In genomic region chr4:73860175-73860574, GRCh38 we compare ENCODE assay signal across 19 cellular contexts. TPM values are rescaled to one million over a fixed set of nuclear protein-coding genes. Genes with fewer than 3 reads are reported as not detected.
DNase-seq lines count a peak whose midpoint lies in the region; ATAC-seq, FAIRE-seq and TF ChIP-seq lines count a peak whose summit lies in the region.
"Had no signal": no experiment of that assay in that cellular context is flagged by ENCODE, and none has a peak within 500 bp of the region (broad histone marks: within the 10 kb centered on the region; RNA-seq: fewer than 3 reads in every experiment).

No MANE protein-coding gene starts in this region.

- H3K27ac Mint-ChIP-seq in osteocyte (ENCODE audit: unreplicated experiment): peak overlapping the region; percentile 75
- H3K27ac Mint-ChIP-seq in activated T-cell treated with anti-CD3 and anti-CD28 coated beads, Interleukin-2, amount 50 U/mL, for 24 hours: no peak overlapping the region
- H3K27ac Mint-ChIP-seq: CD8-positive, alpha-beta memory T cell had no signal

- H3K9ac ChIP-seq in kidney (ENCODE audit: low read length in 2 of 2): no peak overlapping the region
- H3K9ac ChIP-seq: BLaER1 had no signal

- no peaks in the 10 kb centered on the region for H3K27me3 Mint-ChIP-seq in osteocyte (ENCODE audit: unreplicated experiment)
- H3K27me3 Mint-ChIP-seq in activated T-cell treated with anti-CD3 and anti-CD28 coated beads, Interleukin-2, amount 50 U/mL, for 24 hours: peaks cover 2% of the 10 kb centered on the region

- TF ChIP-seq CTCF in left ventricle myocardium inferior (IDR thresholded peaks at IDR 0.05; ENCODE audit: borderline replicate concordance) (no peak), kidney (IDR thresholded peaks at IDR 0.05; ENCODE audit: borderline replicate concordance, extremely low read depth, insufficient read depth) (no peak), osteocyte (IDR thresholded peaks at IDR 0.05) (no peak)

- ATAC-seq in right cardiac atrium: no peak
- no peak for ATAC-seq in GM19467 (IDR thresholded peaks at IDR 0.05; ENCODE audit: unreplicated experiment)
- ATAC-seq in HG02840 (IDR thresholded peaks at IDR 0.05; ENCODE audit: low FRiP score, unreplicated experiment): no peak
- ATAC-seq in HG03520 (IDR thresholded peaks at IDR 0.05; ENCODE audit: unreplicated experiment): no peak
- ATAC-seq: HepG2 had no signal

- peaks cover 66% of the 10 kb centered on the region for H3K4me1 Mint-ChIP-seq in osteocyte (ENCODE audit: unreplicated experiment)
- no peaks in the 10 kb centered on the region for H3K4me1 Mint-ChIP-seq in activated T-cell treated with anti-CD3 and anti-CD28 coated beads, Interleukin-2, amount 50 U/mL, for 24 hours (ENCODE audit: low read depth)
- H3K4me1 Mint-ChIP-seq: CD8-positive, alpha-beta memory T cell had no signal

- no peaks in the 10 kb centered on the region for H3K9me3 ChIP-seq in left ventricle myocardium inferior (replicated peaks)
- no peaks in the 10 kb centered on the region for H3K9me3 ChIP-seq in right cardiac atrium (ENCODE audit: control insufficient read depth, low read length)
- peaks cover 0 to 6% of the 10 kb centered on the region in 2 donors for H3K9me3 ChIP-seq in kidney (ENCODE audit: control insufficient read depth in 1 of 2, low read length in 2 of 2)
- H3K9me3 ChIP-seq: BLaER1, HAP-1 had no signal

- H3K27ac ChIP-seq in left ventricle myocardium inferior (replicated peaks) (peak overlapping the region; percentile 42), right cardiac atrium (ENCODE audit: low read length) (no peak overlapping the region), kidney (ENCODE audit: low read depth in 2 of 2, low read length in 2 of 2) (no peak overlapping the region)
- H3K27ac ChIP-seq: 22Rv1, BLaER1 had no signal

- H3K4me3 Mint-ChIP-seq in osteocyte (ENCODE audit: unreplicated experiment): no peak overlapping the region
- no peak overlapping the region for H3K4me3 Mint-ChIP-seq in activated T-cell treated with anti-CD3 and anti-CD28 coated beads, Interleukin-2, amount 50 U/mL, for 24 hours
- H3K4me3 Mint-ChIP-seq: CD8-positive, alpha-beta memory T cell had no signal

- intact Hi-C loops in left ventricle myocardium inferior (cut with micrococcal nuclease) (no loop called here), right cardiac atrium (cut with DNase I) (no loop called here), kidney (cut with DNase I) (no loop called here)

- 43% methylated on average over 4 of the region's 4 CpGs for WGBS in right cardiac atrium

- no peak for DNase-seq in left ventricle myocardium inferior
- no peak for DNase-seq in right cardiac atrium
- no peak for DNase-seq in kidney
- no peak for DNase-seq in osteocyte (ENCODE audit: extremely low spot score, unreplicated experiment)
- no peak for DNase-seq in activated T-cell treated with anti-CD3 and anti-CD28 coated beads, Interleukin-2, amount 50 U/mL, for 24 hours
- DNase-seq: AML-193; CD8-positive, alpha-beta memory T cell; DMS53; GF-D8 had no signal

- no peaks in the 10 kb centered on the region for H3K36me3 Mint-ChIP-seq in osteocyte (ENCODE audit: unreplicated experiment)
- no peaks in the 10 kb centered on the region for H3K36me3 Mint-ChIP-seq in activated T-cell treated with anti-CD3 and anti-CD28 coated beads, Interleukin-2, amount 50 U/mL, for 24 hours (ENCODE audit: low read depth)
- H3K36me3 Mint-ChIP-seq: CD8-positive, alpha-beta memory T cell had no signal

- no peaks in the 10 kb centered on the region for H3K9me3 Mint-ChIP-seq in osteocyte (ENCODE audit: unreplicated experiment)
- no peaks in the 10 kb centered on the region for H3K9me3 Mint-ChIP-seq in activated T-cell treated with anti-CD3 and anti-CD28 coated beads, Interleukin-2, amount 50 U/mL, for 24 hours
- H3K9me3 Mint-ChIP-seq: CD8-positive, alpha-beta memory T cell had no signal

- H3K27me3 ChIP-seq in left ventricle myocardium inferior (ENCODE audit: low read depth): peaks cover 3% of the 10 kb centered on the region
- H3K27me3 ChIP-seq in right cardiac atrium (ENCODE audit: control insufficient read depth, insufficient read depth): no peaks in the 10 kb centered on the region
- H3K27me3 ChIP-seq: BLaER1 had no signal

- H3K4me1 ChIP-seq in left ventricle myocardium inferior (no peaks in the 10 kb centered on the region), right cardiac atrium (ENCODE audit: control insufficient read depth, insufficient read depth, low read length) (no peaks in the 10 kb centered on the region), kidney (ENCODE audit: control insufficient read depth in 1 of 2, insufficient read depth in 1 of 2, low read depth in 1 of 2, low read length in 2 of 2) (peaks cover 0 to 3% of the 10 kb centered on the region in 2 donors)
- H3K4me1 ChIP-seq: BLaER1, HAP-1 had no signal

- H3K4me3 ChIP-seq in left ventricle myocardium inferior (no peak overlapping the region), right cardiac atrium (ENCODE audit: low read length) (no peak overlapping the region), kidney (ENCODE audit: low read length in 2 of 2) (no peak overlapping the region)
- H3K4me3 ChIP-seq: BLaER1, HAP-1 had no signal

- peak; percentile 64 for FAIRE-seq in kidney (lab: Jason Lieb, UNC)
- FAIRE-seq: H1, HepG2, HTR-8/SVneo had no signal

- H3K36me3 ChIP-seq in left ventricle myocardium inferior (no peaks in the 10 kb centered on the region), kidney (ENCODE audit: control insufficient read depth in 1 of 2, insufficient read depth in 2 of 2, low read length in 2 of 2) (no peaks in the 10 kb centered on the region)
- H3K36me3 ChIP-seq: BLaER1, HAP-1 had no signal

RNA-seq across cellular contexts. Expression of gene PF4V1, which starts 7.1 kb away (rescaled TPM):
- total RNA-seq in left ventricle myocardium inferior (not detected), right cardiac atrium (not detected), kidney (1.0 TPM), osteocyte (0.78 TPM in 1 of 2 replicates, not detected in the other)
- polyA plus RNA-seq in right cardiac atrium (not detected), kidney (ENCODE audit: insufficient read depth, low read depth, low replicate concordance) (not detected)
- total RNA-seq: A673; CD8-positive, alpha-beta memory T cell; H1; HepG2 had no signal
- polyA plus RNA-seq: CD8-positive, alpha-beta memory T cell; H1; HepG2 had no signal

RNA-seq across cellular contexts. Expression of gene CXCL1, which starts 9.0 kb away (rescaled TPM):
- total RNA-seq in left ventricle myocardium inferior: 0.55 TPM
- total RNA-seq in right cardiac atrium: 1 to 10 TPM; 2.4 to 7.4 (median 3.4) TPM
- 4.4 TPM for polyA plus RNA-seq in right cardiac atrium
- total RNA-seq in kidney: 29.7 TPM
- 6.4 TPM for polyA plus RNA-seq in kidney (ENCODE audit: insufficient read depth, low read depth, low replicate concordance)
- total RNA-seq in osteocyte: 118 and 132 TPM in 2 replicates
- total RNA-seq: CD8-positive, alpha-beta memory T cell had no signal
- polyA plus RNA-seq: CD8-positive, alpha-beta memory T cell; HepG2 had no signal

RNA-seq across cellular contexts. Expression of gene CXCL6, which starts 23.7 kb away (rescaled TPM):
- not detected for total RNA-seq in left ventricle myocardium inferior
- under 1 TPM in 3 of 4 donors, not detected in 1; 0.29 to 0.92 (median 0.46) TPM for total RNA-seq in right cardiac atrium
- 0.20 TPM for polyA plus RNA-seq in right cardiac atrium
- total RNA-seq in kidney: 8.2 TPM
- 1.1 TPM for polyA plus RNA-seq in kidney (ENCODE audit: insufficient read depth, low read depth, low replicate concordance)
- 35.3 and 37.6 TPM in 2 replicates for total RNA-seq in osteocyte
- total RNA-seq: CD8-positive, alpha-beta memory T cell; HepG2 had no signal
- polyA plus RNA-seq: CD8-positive, alpha-beta memory T cell; HepG2 had no signal
